1 cellular context compared by ENCODE assay signal in the genomic region with DNA sequence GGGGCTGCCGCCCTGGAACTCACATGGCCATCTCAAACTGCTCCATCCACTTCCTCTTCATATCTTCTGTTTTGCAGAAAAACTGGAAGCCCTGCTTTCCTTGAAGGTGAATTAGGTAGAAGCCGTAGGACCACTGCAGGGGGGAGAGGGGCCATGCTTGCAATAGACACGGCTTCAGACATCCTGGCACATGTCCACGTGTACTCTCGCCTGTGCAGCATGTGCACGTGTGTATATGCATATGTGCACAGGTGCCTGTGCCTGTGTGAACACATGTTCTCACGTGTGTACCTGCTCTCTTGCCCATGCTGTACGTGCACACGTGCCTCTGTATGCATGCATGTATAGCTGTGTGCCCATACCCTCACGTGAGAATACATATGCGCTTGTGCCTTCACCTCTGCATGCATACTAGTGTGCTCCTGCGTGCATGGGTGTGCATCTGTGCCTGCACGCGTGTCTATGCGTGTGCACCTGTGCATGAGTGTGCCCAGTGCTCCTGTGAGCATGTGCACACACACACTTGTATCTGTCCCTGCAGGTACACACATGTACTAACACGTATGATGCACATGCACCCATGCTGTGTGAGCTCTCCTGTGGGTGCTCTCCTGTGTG.
TF ChIP-seq lines count a peak whose summit lies in the region.

No MANE protein-coding gene starts in this region.

TF ChIP-seq in GM12891, 5 proteins besides CTCF, POLR2A, EP300 and RAD21:
- TF ChIP-seq SPI1 (IDR thresholded peaks at IDR 0.05; ENCODE audit: low read depth, low read length) (peak; percentile 30; the same call in 1 of the 2 replicates), POLR2AphosphoS5 (IDR thresholded peaks at IDR 0.05; ENCODE audit: low read depth, low read length) (no peak)
